In genomic region chr18:45357681-45358470, GRCh38 we compare ENCODE assay signal across 20 cellular contexts.
DNase-seq lines count a peak whose midpoint lies in the region; TF ChIP-seq lines count a peak whose summit lies in the region.
"Had no signal": no experiment of that assay in that cellular context is flagged by ENCODE, and none has a peak within 500 bp of the region (broad histone marks: within the 10 kb centered on the region; RNA-seq: fewer than 3 reads in every experiment).

No MANE protein-coding gene starts in this region.

- H4K8ac ChIP-seq in trophoblast cell (ENCODE audit: low read depth, low read length), result no peak overlapping the region

- H3K9me3 ChIP-seq in trophoblast cell (ENCODE audit: insufficient read depth, low read depth, low read length) (no peaks in the 10 kb centered on the region), tibial nerve (no peaks in the 10 kb centered on the region)
- H3K9me3 ChIP-seq: adrenal gland, tibial artery had no signal

- H2BK120ac ChIP-seq in trophoblast cell (ENCODE audit: insufficient read depth, low read length, poor library complexity), result no peak overlapping the region

- H3K4me3 Mint-ChIP-seq in type B pancreatic cell, result no peak overlapping the region
- H3K4me3 Mint-ChIP-seq in glutamatergic neuron (ENCODE audit: unreplicated experiment), result no peak overlapping the region
- H3K4me3 Mint-ChIP-seq: activated T-helper 17 cell treated with anti-CD3 and anti-CD28 coated beads, Interleukin-2, amount 50 U/mL, for 72 hours; B cell; endodermal cell; stimulated activated effector memory CD8-positive, alpha-beta T cell treated with anti-CD3 and anti-CD28 coated beads, Interleukin-12 subunit alpha, Interleukin-12 subunit beta, amount 100 ng/mL, for 72 hours had no signal

- no peak overlapping the region for H2AK5ac ChIP-seq in trophoblast cell (ENCODE audit: low read length)

- no peaks in the 10 kb centered on the region for H3K9me3 Mint-ChIP-seq in type B pancreatic cell
- H3K9me3 Mint-ChIP-seq in glutamatergic neuron (ENCODE audit: unreplicated experiment), result no peaks in the 10 kb centered on the region
- H3K9me3 Mint-ChIP-seq: activated T-helper 17 cell treated with anti-CD3 and anti-CD28 coated beads, Interleukin-2, amount 50 U/mL, for 72 hours; endodermal cell; stimulated activated effector memory CD8-positive, alpha-beta T cell treated with anti-CD3 and anti-CD28 coated beads, Interleukin-12 subunit alpha, Interleukin-12 subunit beta, amount 100 ng/mL, for 72 hours had no signal

- H3K79me2 ChIP-seq in trophoblast cell (ENCODE audit: control insufficient read depth, insufficient read depth, low read length, poor library complexity), result no peaks in the 10 kb centered on the region

- H3K27ac ChIP-seq in trophoblast cell (ENCODE audit: low read depth, low read length), result no peak overlapping the region
- no peak overlapping the region for H3K27ac ChIP-seq in tibial nerve
- H3K27ac ChIP-seq: adrenal gland, HL-60, tibial artery had no signal

- TF ChIP-seq EP300 in tibial nerve (IDR thresholded peaks at IDR 0.05), result no peak

- no peaks in the 10 kb centered on the region for H3K36me3 ChIP-seq in trophoblast cell (ENCODE audit: control insufficient read depth in 1 of 2, insufficient read depth in 2 of 2, low read length in 2 of 2)
- H3K36me3 ChIP-seq in tibial nerve, result no peaks in the 10 kb centered on the region
- H3K36me3 ChIP-seq: adrenal gland, tibial artery had no signal

- H3K23ac ChIP-seq in trophoblast cell (ENCODE audit: low read length), result no peak overlapping the region

- H4K91ac ChIP-seq in trophoblast cell (ENCODE audit: low read depth, low read length), result no peak overlapping the region

- DNase-seq in EH (ENCODE audit: low read depth) (peak; percentile 23), NCI-H69 (lab: John Stamatoyannopoulos, UW) (peak; percentile 81), epithelial cell of esophagus (ENCODE audit: low read depth) (peak; percentile 9), trophoblast cell (no peak), type B pancreatic cell (ENCODE audit: extremely low spot score, unreplicated experiment) (no peak), KG1 (lab: John Stamatoyannopoulos, UW) (no peak), glutamatergic neuron (no peak), tibial nerve (ENCODE audit: low spot score in 2 of 2) (no peak)
- DNase-seq: activated CD4-positive, CD25-positive, alpha-beta regulatory T cell treated with anti-CD3 and anti-CD28 coated beads, Interleukin-2, amount 50 U/mL, for 72 hours; adrenal gland; endodermal cell; foreskin fibroblast; GOT3; NCI-H1105 treated with DMSO at 0.1 percent for 48 hours; T-helper 9 cell; tibial artery had no signal

- H3K18ac ChIP-seq in trophoblast cell (ENCODE audit: low read length), result no peak overlapping the region

- H3K4me1 ChIP-seq in trophoblast cell (ENCODE audit: control insufficient read depth in 1 of 2, insufficient read depth in 2 of 2, low read length in 2 of 2) (peaks cover 8 to 9% of the 10 kb centered on the region in 2 experiments), tibial nerve (peaks cover 0 to 3% (median 0%) of the 10 kb centered on the region in 4 donors)
- H3K4me1 ChIP-seq: adrenal gland had no signal

- H3K4me3 ChIP-seq in epithelial cell of esophagus (ENCODE audit: low read length) (no peak overlapping the region), trophoblast cell (ENCODE audit: low read depth, low read length) (no peak overlapping the region), tibial nerve (no peak overlapping the region)
- H3K4me3 ChIP-seq: adrenal gland, tibial artery had no signal

- H2BK5ac ChIP-seq in trophoblast cell (ENCODE audit: low read depth, low read length, poor library complexity), result no peak overlapping the region

- peaks cover 37% of the 10 kb centered on the region for H3K4me1 Mint-ChIP-seq in type B pancreatic cell (ENCODE audit: unreplicated experiment)
- peaks cover 15% of the 10 kb centered on the region for H3K4me1 Mint-ChIP-seq in glutamatergic neuron (ENCODE audit: low read depth, unreplicated experiment)
- H3K4me1 Mint-ChIP-seq: activated T-helper 17 cell treated with anti-CD3 and anti-CD28 coated beads, Interleukin-2, amount 50 U/mL, for 72 hours; B cell; stimulated activated effector memory CD8-positive, alpha-beta T cell treated with anti-CD3 and anti-CD28 coated beads, Interleukin-12 subunit alpha, Interleukin-12 subunit beta, amount 100 ng/mL, for 72 hours had no signal

- TF ChIP-seq POLR2A in tibial nerve (IDR thresholded peaks at IDR 0.05), result no peak

- peak overlapping the region; percentile 43 for H3K14ac ChIP-seq in trophoblast cell (ENCODE audit: low read length)

- H3K79me1 ChIP-seq in trophoblast cell (ENCODE audit: low read length), result peaks cover 4% of the 10 kb centered on the region

- no CpG with 5 or more reads among the region's 5 CpGs for WGBS in trophoblast cell (ENCODE audit: extremely low coverage, insufficient coverage, insufficient read length)
- 79% methylated on average over 5 of the region's 5 CpGs for WGBS in tibial nerve, 2 donors

- H3K9ac ChIP-seq in trophoblast cell (ENCODE audit: low read length), result no peak overlapping the region

- H3K27me3 ChIP-seq in trophoblast cell (ENCODE audit: insufficient read depth, low read length), result no peaks in the 10 kb centered on the region
- no peaks in the 10 kb centered on the region for H3K27me3 ChIP-seq in tibial nerve
- H3K27me3 ChIP-seq: adrenal gland, tibial artery had no signal

- no peak overlapping the region for H2BK12ac ChIP-seq in trophoblast cell (ENCODE audit: low read length)

- no peak overlapping the region for H2AFZ ChIP-seq in trophoblast cell (ENCODE audit: insufficient read depth, low read length, poor library complexity)

- H4K12ac ChIP-seq in trophoblast cell (ENCODE audit: low read depth, low read length), result no peak overlapping the region

- H3K36me3 Mint-ChIP-seq in type B pancreatic cell (no peaks in the 10 kb centered on the region), glutamatergic neuron (ENCODE audit: unreplicated experiment) (no peaks in the 10 kb centered on the region)
- H3K36me3 Mint-ChIP-seq: stimulated activated effector memory CD8-positive, alpha-beta T cell treated with anti-CD3 and anti-CD28 coated beads, Interleukin-12 subunit alpha, Interleukin-12 subunit beta, amount 100 ng/mL, for 72 hours had no signal

- H3K27ac Mint-ChIP-seq in type B pancreatic cell, result no peak overlapping the region
- no peak overlapping the region for H3K27ac Mint-ChIP-seq in glutamatergic neuron (ENCODE audit: unreplicated experiment)
- H3K27ac Mint-ChIP-seq: activated T-helper 17 cell treated with anti-CD3 and anti-CD28 coated beads, Interleukin-2, amount 50 U/mL, for 72 hours; B cell; stimulated activated effector memory CD8-positive, alpha-beta T cell treated with anti-CD3 and anti-CD28 coated beads, Interleukin-12 subunit alpha, Interleukin-12 subunit beta, amount 100 ng/mL, for 72 hours had no signal

- H3K27me3 Mint-ChIP-seq in type B pancreatic cell (no peaks in the 10 kb centered on the region), glutamatergic neuron (ENCODE audit: unreplicated experiment) (no peaks in the 10 kb centered on the region)

- H3K4ac ChIP-seq in trophoblast cell (ENCODE audit: low read depth, low read length), result no peak overlapping the region

- TF ChIP-seq CTCF in epithelial cell of esophagus (IDR thresholded peaks at IDR 0.05; ENCODE audit: insufficient read depth, low read depth, low read length, missing control alignments), result no peak
- TF ChIP-seq CTCF in type B pancreatic cell (conservative IDR thresholded peaks at IDR 0.05), result no peak
- no peak for TF ChIP-seq CTCF in glutamatergic neuron (IDR thresholded peaks at IDR 0.05; ENCODE audit: partially characterized antibody, unreplicated experiment)
- no peak for TF ChIP-seq CTCF in tibial nerve (IDR thresholded peaks at IDR 0.05)

- no peak overlapping the region for H3K4me2 ChIP-seq in trophoblast cell (ENCODE audit: low read length)

Comparison
In these comparisons a context has a peak if more than half of its experiments do, and no peak if none do; other contexts are left out.
1. DNase-seq: peak in EH (single experiment), NCI-H69 (single experiment) and epithelial cell of esophagus (single experiment); none in trophoblast cell (0 of 2), type B pancreatic cell (single experiment), KG1 (single experiment), glutamatergic neuron (single experiment) and tibial nerve (0 of 2).